Comparison of ENCODE assay signal across 1 cellular context in genomic region chr1:181131255-181131901, GRCh38.
TF ChIP-seq lines count a peak whose summit lies in the region.

No MANE protein-coding gene starts in this region.

TF ChIP-seq in HEK293, 187 proteins besides CTCF, POLR2A, EP300 and RAD21 (continued from another document):
- TF ChIP-seq, protein P1, sequence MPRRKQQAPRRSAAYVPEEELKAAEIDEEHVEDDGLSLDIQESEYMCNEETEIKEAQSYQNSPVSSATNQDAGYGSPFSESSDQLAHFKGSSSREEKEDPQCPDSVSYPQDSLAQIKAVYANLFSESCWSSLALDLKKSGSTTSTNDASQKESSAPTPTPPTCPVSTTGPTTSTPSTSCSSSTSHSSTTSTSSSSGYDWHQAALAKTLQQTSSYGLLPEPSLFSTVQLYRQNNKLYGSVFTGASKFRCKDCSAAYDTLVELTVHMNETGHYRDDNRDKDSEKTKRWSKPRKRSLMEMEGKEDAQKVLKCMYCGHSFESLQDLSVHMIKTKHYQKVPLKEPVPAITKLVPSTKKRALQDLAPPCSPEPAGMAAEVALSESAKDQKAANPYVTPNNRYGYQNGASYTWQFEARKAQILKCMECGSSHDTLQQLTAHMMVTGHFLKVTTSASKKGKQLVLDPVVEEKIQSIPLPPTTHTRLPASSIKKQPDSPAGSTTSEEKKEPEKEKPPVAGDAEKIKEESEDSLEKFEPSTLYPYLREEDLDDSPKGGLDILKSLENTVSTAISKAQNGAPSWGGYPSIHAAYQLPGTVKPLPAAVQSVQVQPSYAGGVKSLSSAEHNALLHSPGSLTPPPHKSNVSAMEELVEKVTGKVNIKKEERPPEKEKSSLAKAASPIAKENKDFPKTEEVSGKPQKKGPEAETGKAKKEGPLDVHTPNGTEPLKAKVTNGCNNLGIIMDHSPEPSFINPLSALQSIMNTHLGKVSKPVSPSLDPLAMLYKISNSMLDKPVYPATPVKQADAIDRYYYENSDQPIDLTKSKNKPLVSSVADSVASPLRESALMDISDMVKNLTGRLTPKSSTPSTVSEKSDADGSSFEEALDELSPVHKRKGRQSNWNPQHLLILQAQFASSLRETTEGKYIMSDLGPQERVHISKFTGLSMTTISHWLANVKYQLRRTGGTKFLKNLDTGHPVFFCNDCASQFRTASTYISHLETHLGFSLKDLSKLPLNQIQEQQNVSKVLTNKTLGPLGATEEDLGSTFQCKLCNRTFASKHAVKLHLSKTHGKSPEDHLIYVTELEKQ (tag by site-specific recombination; IDR thresholded peaks at IDR 0.05; ENCODE audit: borderline replicate concordance), result no peak
- no peak for TF ChIP-seq ZBTB7A (tag by site-specific recombination; IDR thresholded peaks at IDR 0.05; ENCODE audit: low read depth)
TF ChIP-seq in HEK293: peak in this region for 6.
